8 cellular contexts compared by ENCODE assay signal in the genomic region with DNA sequence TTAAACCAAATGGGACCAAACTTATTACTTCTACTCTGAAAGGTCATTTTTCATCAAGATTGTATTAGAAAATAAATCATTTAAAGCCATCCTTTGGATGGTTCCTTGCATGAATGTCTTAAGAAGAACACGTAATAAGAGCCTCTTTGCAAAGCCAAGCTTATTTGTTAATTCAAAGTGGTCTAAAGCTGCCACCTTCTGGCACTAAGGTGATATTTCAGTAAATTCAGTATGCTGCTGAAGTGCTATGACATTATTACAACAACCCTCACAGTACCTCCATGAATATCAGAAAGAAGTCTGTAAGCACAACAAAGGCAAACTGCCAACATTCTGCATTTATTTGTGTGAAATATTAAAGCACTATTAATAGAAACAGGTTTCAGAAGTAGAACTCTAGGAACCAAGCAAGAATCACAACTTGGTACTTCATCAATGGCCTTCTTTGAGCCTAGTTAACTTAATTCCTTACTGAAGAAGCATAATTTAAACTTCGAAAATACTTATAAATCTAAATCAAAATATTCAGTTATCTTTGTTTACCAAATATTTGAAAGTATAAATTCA.
DNase-seq lines count a peak whose midpoint lies in the region; TF ChIP-seq lines count a peak whose summit lies in the region.

No MANE protein-coding gene starts in this region.

- in situ Hi-C loops in GM13977 (cut with MboI; ENCODE audit: low pct_unique_long_range_greater_than_20kb, low sequenced_read_pairs, unreplicated experiment): no loop called here

- H3K27ac ChIP-seq in VCaP: no peak overlapping the region

- peak; percentile 32 for TF ChIP-seq CTCF in GM13977 (IDR thresholded peaks at IDR 0.05; ENCODE audit: extremely low read depth, insufficient read depth, missing control alignments)
- peak; percentile 93 for TF ChIP-seq CTCF in VCaP (conservative IDR thresholded peaks at IDR 0.05)

- DNase-seq in GM13977 (ENCODE audit: low spot score) (no peak), NCI-H128 (lab: John Stamatoyannopoulos, UW; ENCODE audit: unreplicated experiment) (peak; percentile 13), iPS-NIHi7 (ENCODE audit: extremely low spot score) (peak; percentile 22), NCI-H187 treated with DMSO at 0.1 percent for 48 hours (lab: John Stamatoyannopoulos, UW) (no peak)
- no peak for DNase-seq in stimulated activated CD4-positive, alpha-beta T cell treated with anti-CD3 and anti-CD28 coated beads, Interleukin-4, amount 100 ng/mL, for 1 hour
- no peak for DNase-seq in stimulated activated naive CD4-positive, alpha-beta T cell treated with Interleukin-2 at 50 U/mL for 16 hours (lab: John Stamatoyannopoulos, UW)
- no peak for DNase-seq in activated T-cell treated with anti-CD3 and anti-CD28 coated beads, Interleukin-2, amount 50 U/mL, for 48 hours

Comparison
In these comparisons a context has a peak if more than half of its experiments do, and no peak if none do; other contexts are left out.
1. DNase-seq: peak in NCI-H128 (single experiment) and iPS-NIHi7 (single experiment); none in GM13977 (single experiment), stimulated activated CD4-positive, alpha-beta T cell treated with anti-CD3 and anti-CD28 coated beads, Interleukin-4, amount 100 ng/mL, for 1 hour (single experiment), NCI-H187 treated with DMSO at 0.1 percent for 48 hours (single experiment), stimulated activated naive CD4-positive, alpha-beta T cell treated with Interleukin-2 at 50 U/mL for 16 hours (single experiment) and activated T-cell treated with anti-CD3 and anti-CD28 coated beads, Interleukin-2, amount 50 U/mL, for 48 hours (0 of 2).